8 cellular contexts compared by ENCODE assay signal in genomic region chr3:125051715-125052581, GRCh38. TPM values are rescaled to one million over a fixed set of nuclear protein-coding genes. Genes with fewer than 3 reads are reported as not detected.
DNase-seq lines count a peak whose midpoint lies in the region; ATAC-seq and TF ChIP-seq lines count a peak whose summit lies in the region.

No MANE protein-coding gene starts in this region.

- H3K9ac ChIP-seq in HUES48 (ENCODE audit: low read depth, low read length), result no peak overlapping the region

- H3K27ac ChIP-seq in HUES48 (ENCODE audit: low read depth, low read length) (peak overlapping the region; percentile 80), coronary artery (peak overlapping the region; percentile 90 to 99)

- ATAC-seq in left lobe of liver (no peak), HG02885 (IDR thresholded peaks at IDR 0.05; ENCODE audit: poor library complexity, unreplicated experiment) (no peak)

- H3K36me3 ChIP-seq in HUES48 (ENCODE audit: control insufficient read depth, insufficient read depth, low read length), result no peaks in the 10 kb centered on the region

- DNase-seq in AG10803 (ENCODE audit: low read depth) (peak; percentile 94), coronary artery (ENCODE audit: low spot score) (peak; percentile 85), midbrain (lab: John Stamatoyannopoulos, UW) (peak; percentile 44), left lobe of liver (ENCODE audit: low spot score) (no peak)
- DNase-seq in activated CD4-positive, alpha-beta T cell treated with anti-CD3 and anti-CD28 coated beads for 4 hours, result peak; percentile 71 to 79
- DNase-seq in stimulated activated CD8-positive, alpha-beta memory T cell treated with anti-CD3 and anti-CD28 coated beads, Interleukin-4, amount 100 ng/mL, for 4 hours (ENCODE audit: low read depth in 2 of 2, low spot score in 1 of 2), result peak; percentile 46 to 75

- peaks cover 31% of the 10 kb centered on the region for H3K27me3 ChIP-seq in HUES48 (ENCODE audit: control insufficient read depth, insufficient read depth, low read length)

- peaks cover 51% of the 10 kb centered on the region for H3K4me1 ChIP-seq in HUES48 (ENCODE audit: control insufficient read depth, insufficient read depth, low read length)

- H3K4me3 ChIP-seq in AG10803 (ENCODE audit: low read length) (peak overlapping the region; percentile 74), HUES48 (ENCODE audit: low read depth, low read length) (peak overlapping the region; percentile 24), coronary artery (peak overlapping the region; percentile 94)

- TF ChIP-seq CTCF in AG10803 (conservative IDR thresholded peaks at IDR 0.05; ENCODE audit: low read length), result no peak
- TF ChIP-seq CTCF in coronary artery (IDR thresholded peaks at IDR 0.05), result no peak

- no peaks in the 10 kb centered on the region for H3K9me3 ChIP-seq in HUES48 (ENCODE audit: control insufficient read depth, insufficient read depth, low read length)

RNA-seq across cellular contexts. Expression of gene HEG1, which starts 3.8 kb away (rescaled TPM):
- total RNA-seq in left lobe of liver, result 5.4 TPM

Comparison
In these comparisons a context has a peak if more than half of its experiments do, and no peak if none do; other contexts are left out.
1. H3K4me3 ChIP-seq: peak in every context shown above with its lines; median percentile 94 in coronary artery; 74 in AG10803; 24 in HUES48.